In the genomic region with DNA sequence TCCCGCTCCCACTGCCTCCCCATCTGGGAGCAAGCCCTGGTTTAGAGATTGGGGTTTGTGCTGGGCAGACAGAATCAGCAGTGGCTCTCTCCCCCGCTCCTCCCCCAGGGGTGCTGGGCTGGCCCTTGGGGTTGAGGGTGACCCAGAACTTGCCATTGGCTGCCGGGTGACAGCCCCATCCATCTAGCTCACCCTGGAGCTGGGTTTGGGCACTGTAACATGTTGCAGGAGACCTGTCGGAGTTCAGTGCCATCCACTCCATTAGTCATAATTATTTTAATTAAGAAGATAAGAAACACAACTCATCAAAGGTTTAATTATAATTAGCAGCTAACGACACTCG, we compare ENCODE assay signal across 16 cellular contexts.
DNase-seq lines count a peak whose midpoint lies in the region; ATAC-seq, FAIRE-seq and TF ChIP-seq lines count a peak whose summit lies in the region.
"Had no signal": no experiment of that assay in that cellular context is flagged by ENCODE, and none has a peak within 500 bp of the region (broad histone marks: within the 10 kb centered on the region; RNA-seq: fewer than 3 reads in every experiment).

No MANE protein-coding gene starts in this region.

- 47% methylated on average over 6 of the region's 6 CpGs for WGBS in right cardiac atrium
- WGBS in pancreas, 2 donors: 60 to 63% methylated on average over 6 of the region's 6 CpGs
- WGBS in transverse colon (ENCODE audit: low coverage in 1 of 2), 2 donors: 56% methylated on average over 6 of the region's 6 CpGs; no CpG with 5 or more reads in 1 of the 2 donors

- peak; percentile 17 for DNase-seq in activated CD8-positive, alpha-beta memory T cell treated with anti-CD3 and anti-CD28 coated beads, Interleukin-2, amount 50 U/mL, for 48 hours
- DNase-seq in activated CD8-positive, alpha-beta memory T cell treated with anti-CD3 and anti-CD28 coated beads, Interleukin-2, amount 10 ng/mL, durations not matched to agents 7 days and 5 days: no peak
- no peak for DNase-seq in right cardiac atrium
- DNase-seq in pancreas: no peak
- no peak for DNase-seq in transverse colon
- DNase-seq in GM23338 (ENCODE audit: low spot score): no peak
- DNase-seq in DMS79 treated with DMSO at 0.1 percent for 48 hours (lab: John Stamatoyannopoulos, UW): no peak
- DNase-seq in globus pallidus (ENCODE audit: low spot score): no peak
- DNase-seq: activated CD4-positive, alpha-beta T cell treated with anti-CD3 and anti-CD28 coated beads for 4 hours; CD4-positive, alpha-beta memory T cell; NCI-H1048; stimulated activated naive CD8-positive, alpha-beta T cell treated with anti-CD3 and anti-CD28 coated beads, Interleukin-15, amount 100 ng/mL, for 72 hours; T-cell had no signal

- no peaks in the 10 kb centered on the region for H3K27me3 Mint-ChIP-seq in activated CD8-positive, alpha-beta memory T cell treated with anti-CD3 and anti-CD28 coated beads, Interleukin-2, amount 10 ng/mL, durations not matched to agents 7 days and 5 days
- H3K27me3 Mint-ChIP-seq in GM23338 (ENCODE audit: insufficient read depth, low read depth, poor library complexity): peaks cover 8% of the 10 kb centered on the region

- H4K20me1 ChIP-seq in GM23338 (replicated peaks; ENCODE audit: insufficient read depth): no peaks in the 10 kb centered on the region

- no peaks in the 10 kb centered on the region for H3K9me3 Mint-ChIP-seq in activated CD8-positive, alpha-beta memory T cell treated with anti-CD3 and anti-CD28 coated beads, Interleukin-2, amount 10 ng/mL, durations not matched to agents 7 days and 5 days (ENCODE audit: low read depth)
- H3K9me3 Mint-ChIP-seq in GM23338: peaks cover 7% of the 10 kb centered on the region
- H3K9me3 Mint-ChIP-seq: activated T-helper 1 cell treated with anti-CD3 and anti-CD28 coated beads, Interleukin-12 subunit alpha, Interleukin-12 subunit beta, Interleukin-2, Interleukin-4 antibody, amounts not matched to agents 30 ng/mL and 10 ng/mL and 1 ng/mL, durations not matched to agents 14 hours and 24 hours and 36 hours; CD4-positive, alpha-beta memory T cell; memory B cell; T-cell had no signal

- H3K4me3 ChIP-seq in right cardiac atrium (ENCODE audit: low read length) (no peak overlapping the region), pancreas (no peak overlapping the region), transverse colon (no peak overlapping the region), GM23338 (no peak overlapping the region)

- intact Hi-C loops in right cardiac atrium (cut with DNase I): no loop called here
- intact Hi-C loops in pancreas (cut with DNase I): no loop called here
- intact Hi-C loops in transverse colon (cut with DNase I; ENCODE audit: low total_unique reads): no loop called here

- no peaks in the 10 kb centered on the region for H3K4me1 Mint-ChIP-seq in activated CD8-positive, alpha-beta memory T cell treated with anti-CD3 and anti-CD28 coated beads, Interleukin-2, amount 10 ng/mL, durations not matched to agents 7 days and 5 days
- H3K4me1 Mint-ChIP-seq in GM23338: peaks cover 11% of the 10 kb centered on the region
- H3K4me1 Mint-ChIP-seq: CD4-positive, alpha-beta memory T cell; memory B cell; stimulated activated naive CD8-positive, alpha-beta T cell treated with anti-CD3 and anti-CD28 coated beads, Interleukin-15, amount 100 ng/mL, for 72 hours; T-cell had no signal

- no peaks in the 10 kb centered on the region for H3K9me3 ChIP-seq in right cardiac atrium (ENCODE audit: control insufficient read depth, low read length)
- H3K9me3 ChIP-seq in pancreas: no peaks in the 10 kb centered on the region
- H3K9me3 ChIP-seq in transverse colon: no peaks in the 10 kb centered on the region

- H3K27me3 ChIP-seq in right cardiac atrium (ENCODE audit: control insufficient read depth, insufficient read depth) (no peaks in the 10 kb centered on the region), pancreas (no peaks in the 10 kb centered on the region), transverse colon (no peaks in the 10 kb centered on the region), GM23338 (ENCODE audit: insufficient read depth) (no peaks in the 10 kb centered on the region)

- CTCF ChIA-PET in activated CD8-positive, alpha-beta memory T cell treated with anti-CD3 and anti-CD28 coated beads, Interleukin-2, amount 10 ng/mL, durations not matched to agents 7 days and 5 days (lab: Charles Lee): no interaction called here

- no peak overlapping the region for H3K4me3 Mint-ChIP-seq in activated CD8-positive, alpha-beta memory T cell treated with anti-CD3 and anti-CD28 coated beads, Interleukin-2, amount 10 ng/mL, durations not matched to agents 7 days and 5 days
- H3K4me3 Mint-ChIP-seq in GM23338: no peak overlapping the region
- H3K4me3 Mint-ChIP-seq: activated T-helper 1 cell treated with anti-CD3 and anti-CD28 coated beads, Interleukin-12 subunit alpha, Interleukin-12 subunit beta, Interleukin-2, Interleukin-4 antibody, amounts not matched to agents 30 ng/mL and 10 ng/mL and 1 ng/mL, durations not matched to agents 14 hours and 24 hours and 36 hours; CD4-positive, alpha-beta memory T cell; memory B cell; stimulated activated naive CD8-positive, alpha-beta T cell treated with anti-CD3 and anti-CD28 coated beads, Interleukin-15, amount 100 ng/mL, for 72 hours; T-cell had no signal

- H3K27ac ChIP-seq in right cardiac atrium (ENCODE audit: low read length): peak overlapping the region; percentile 68
- H3K27ac ChIP-seq in pancreas: peak overlapping the region; percentile 86 to 95 (median 87)
- H3K27ac ChIP-seq in transverse colon: peak overlapping the region; percentile 55 to 81 (median 70)
- no peak overlapping the region for H3K27ac ChIP-seq in GM23338 (ENCODE audit: low read depth)
- H3K27ac ChIP-seq: 22Rv1 had no signal

- H3K4me1 ChIP-seq in right cardiac atrium (ENCODE audit: control insufficient read depth, insufficient read depth, low read length): peaks cover 11% of the 10 kb centered on the region
- peaks cover 11 to 19% (median 16%) of the 10 kb centered on the region in 3 donors for H3K4me1 ChIP-seq in pancreas
- H3K4me1 ChIP-seq in transverse colon: peaks cover 10 to 18% (median 12%) of the 10 kb centered on the region in 4 donors
- H3K4me1 ChIP-seq in GM23338 (ENCODE audit: insufficient read depth): no peaks in the 10 kb centered on the region

- in situ Hi-C loops in transverse colon (cut with MboI; ENCODE audit: low pct_ligation_motif_present in 1 of 4, low pct_unique_long_range_greater_than_20kb in 1 of 4, low sequenced_read_pairs in 3 of 4): no loop called here

- no peak for ATAC-seq in activated CD8-positive, alpha-beta memory T cell treated with anti-CD3 and anti-CD28 coated beads, Interleukin-2, amount 10 ng/mL, durations not matched to agents 7 days and 5 days
- ATAC-seq in right cardiac atrium (no peak), pancreas (no peak), GM23338 (no peak)
- ATAC-seq: T-cell had no signal

- peaks cover 9% of the 10 kb centered on the region; the same call in 1 of the 2 replicates for H3K9me2 ChIP-seq in GM23338 (ENCODE audit: insufficient read depth)

- no peak for TF ChIP-seq POLR2A in transverse colon (IDR thresholded peaks at IDR 0.05)

- no peak for TF ChIP-seq EP300 in transverse colon (IDR thresholded peaks at IDR 0.05; ENCODE audit: low read depth)

- TF ChIP-seq CTCF in pancreas (IDR thresholded peaks at IDR 0.05) (no peak), transverse colon (IDR thresholded peaks at IDR 0.05) (no peak), GM23338 (conservative IDR thresholded peaks at IDR 0.05; ENCODE audit: low read depth in 2 of 2) (no peak)

- H2AFZ ChIP-seq in GM23338: no peak overlapping the region

- H3K27ac Mint-ChIP-seq in activated CD8-positive, alpha-beta memory T cell treated with anti-CD3 and anti-CD28 coated beads, Interleukin-2, amount 10 ng/mL, durations not matched to agents 7 days and 5 days: no peak overlapping the region
- H3K27ac Mint-ChIP-seq in GM23338: no peak overlapping the region
- H3K27ac Mint-ChIP-seq: activated T-helper 1 cell treated with anti-CD3 and anti-CD28 coated beads, Interleukin-12 subunit alpha, Interleukin-12 subunit beta, Interleukin-2, Interleukin-4 antibody, amounts not matched to agents 30 ng/mL and 10 ng/mL and 1 ng/mL, durations not matched to agents 14 hours and 24 hours and 36 hours; CD4-positive, alpha-beta memory T cell; memory B cell; stimulated activated naive CD8-positive, alpha-beta T cell treated with anti-CD3 and anti-CD28 coated beads, Interleukin-15, amount 100 ng/mL, for 72 hours; T-cell had no signal

- no peak for FAIRE-seq in pancreas (lab: Jason Lieb, UNC)

- no peaks in the 10 kb centered on the region for H3F3A ChIP-seq in GM23338 (replicated peaks; ENCODE audit: low read depth)

- H3K36me3 ChIP-seq in pancreas (no peaks in the 10 kb centered on the region), transverse colon (no peaks in the 10 kb centered on the region), GM23338 (ENCODE audit: insufficient read depth) (no peaks in the 10 kb centered on the region)

- no peak overlapping the region for H3K4me2 ChIP-seq in GM23338

- H3K36me3 Mint-ChIP-seq in activated CD8-positive, alpha-beta memory T cell treated with anti-CD3 and anti-CD28 coated beads, Interleukin-2, amount 10 ng/mL, durations not matched to agents 7 days and 5 days: no peaks in the 10 kb centered on the region
- H3K36me3 Mint-ChIP-seq in GM23338 (ENCODE audit: low read depth): peaks cover 6% of the 10 kb centered on the region
- H3K36me3 Mint-ChIP-seq: CD4-positive, alpha-beta memory T cell; memory B cell; T-cell had no signal

- no peaks in the 10 kb centered on the region for H3K79me2 ChIP-seq in GM23338 (replicated peaks; ENCODE audit: insufficient read depth)

TF ChIP-seq in GM23338, 12 proteins besides CTCF, POLR2A, EP300 and RAD21 (continues in another document):
- TF ChIP-seq EZH2phosphoT487 (IDR thresholded peaks at IDR 0.05; ENCODE audit: unreplicated experiment) (no peak), STAT1 (IDR thresholded peaks at IDR 0.05; ENCODE audit: unreplicated experiment) (no peak), ZNF114 (CRISPR knock-in tag; IDR thresholded peaks at IDR 0.05) (no peak), ZNF331 (CRISPR knock-in tag; IDR thresholded peaks at IDR 0.05; ENCODE audit: low read depth) (no peak), NANOG (IDR thresholded peaks at IDR 0.05; ENCODE audit: borderline replicate concordance) (no peak)
